ENCODE assay signal across 8 cellular contexts in the genomic region with DNA sequence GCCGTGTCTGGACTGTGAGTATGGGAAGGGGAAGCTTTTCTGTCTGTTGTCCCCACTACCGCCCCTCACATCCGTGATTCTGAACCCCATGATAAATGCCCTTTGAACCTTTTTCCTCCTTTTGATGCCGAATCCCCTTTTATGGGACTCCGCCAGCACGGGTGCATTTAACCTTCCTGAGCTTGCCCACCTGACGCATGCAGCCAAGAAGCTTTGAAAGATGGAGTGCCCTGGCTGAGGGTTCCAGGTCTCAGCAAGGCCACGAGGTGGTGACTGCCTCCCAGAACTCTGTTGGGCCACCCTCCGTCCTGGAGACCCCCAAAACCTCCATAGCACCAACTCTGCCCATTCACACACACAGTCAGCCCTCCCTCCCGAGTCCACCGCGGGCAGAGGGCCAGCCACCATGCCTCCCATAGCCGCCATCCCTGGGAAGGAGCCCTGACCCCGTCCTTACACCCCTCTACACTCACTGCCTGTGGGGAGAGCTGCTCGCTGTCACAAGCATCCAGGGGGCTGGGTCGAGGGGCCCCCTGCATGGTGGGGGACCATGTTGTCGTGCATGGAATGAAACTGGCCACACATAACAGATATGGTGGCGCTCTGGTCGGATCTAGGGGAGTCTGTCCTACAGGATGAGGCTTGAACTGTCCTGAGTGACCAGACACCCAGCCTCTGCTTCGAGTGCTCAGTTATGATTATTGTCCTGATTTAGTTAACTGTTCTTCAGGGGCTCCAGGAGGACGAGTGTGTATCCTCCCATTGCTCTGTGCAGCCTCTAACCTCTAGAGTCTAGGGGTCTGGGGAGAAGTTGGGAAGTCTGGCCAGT. TPM values are rescaled to one million over a fixed set of nuclear protein-coding genes. Genes with fewer than 3 reads are reported as not detected.
A peak's percentile ranks its signal among the peaks of the same experiment; 100 is the strongest.
DNase-seq lines count a peak whose midpoint lies in the region; ATAC-seq and TF ChIP-seq lines count a peak whose summit lies in the region.

No MANE protein-coding gene starts in this region.

- H2BK20ac ChIP-seq in H9 (ENCODE audit: low read depth, low read length, poor library complexity, severe bottlenecking) = no peak overlapping the region

- H3T11ph ChIP-seq in H9 (ENCODE audit: low read length) = no peak overlapping the region

- H2BK15ac ChIP-seq in H9 (ENCODE audit: low read depth, low read length) = no peak overlapping the region

- no peak overlapping the region for H4K91ac ChIP-seq in H9 (ENCODE audit: insufficient read length, low read depth, low read length)

- H4K20me1 ChIP-seq in H9 (ENCODE audit: control insufficient read depth, insufficient read depth, insufficient read length) = no peaks in the 10 kb centered on the region

- no CpG with 5 or more reads among the region's 21 CpGs for WGBS in H9 (ENCODE audit: extremely low coverage, insufficient read length, low lambda C conversion rate)
- WGBS in heart right ventricle, 2 donors = 73 to 77% methylated on average over 21 of the region's 21 CpGs
- 68 to 83% (median 72%) methylated on average over 16 to 21 of the region's 21 CpGs for WGBS in spleen, 5 donors

- no peak overlapping the region for H3K14ac ChIP-seq in H9 (ENCODE audit: insufficient read depth, low read length)

- intact Hi-C loops in heart right ventricle (cut with DNase I) (no loop called here), spleen (cut with DNase I; ENCODE audit: low total_unique reads) (no loop called here)

- H3K9me3 ChIP-seq in H9 (ENCODE audit: control insufficient read depth, low read depth, low read length) (no peaks in the 10 kb centered on the region), heart right ventricle (peaks cover 0 to 5% (median 0%) of the 10 kb centered on the region in 11 donors), spleen (peaks cover 0 to 10% (median 7%) of the 10 kb centered on the region in 8 donors)

- no peak for TF ChIP-seq POLR2A in spleen (IDR thresholded peaks at IDR 0.05)

- H2BK5ac ChIP-seq in H9 (ENCODE audit: insufficient read length, low read length) = no peak overlapping the region

- peaks cover 10 to 13% of the 10 kb centered on the region in 2 experiments for H3K9me3 Mint-ChIP-seq in H9

- H3K27ac ChIP-seq in H9 (ENCODE audit: insufficient read length, low read depth, low read length) (no peak overlapping the region), heart right ventricle (peak overlapping the region; percentile 85 to 98 (median 95)), spleen (peak overlapping the region; percentile 76 to 95 (median 90))

- H2BK120ac ChIP-seq in H9 (ENCODE audit: low read depth, low read length, poor library complexity, severe bottlenecking) = no peak overlapping the region

- H3K4me3 Mint-ChIP-seq in H9 = peak overlapping the region; percentile 53 to 88; a peak in 2 of 5 replicates

- H3K27me3 ChIP-seq in H9 (ENCODE audit: insufficient read depth, low read length) (no peaks in the 10 kb centered on the region), heart right ventricle (no peaks in the 10 kb centered on the region), spleen (replicated peaks in 1 of 7) (no peaks in the 10 kb centered on the region)

- H3K79me2 ChIP-seq in H9 (ENCODE audit: insufficient read depth, low read length) = no peaks in the 10 kb centered on the region

- H3K4me1 ChIP-seq in H9 (ENCODE audit: insufficient read depth, low read length) (peaks cover 2% of the 10 kb centered on the region; the same call in 1 of the 2 replicates), heart right ventricle (peaks cover 15 to 52% (median 35%) of the 10 kb centered on the region in 9 donors), spleen (peaks cover 23 to 76% (median 41%) of the 10 kb centered on the region in 6 donors)

- no peak overlapping the region for H3K56ac ChIP-seq in H9 (ENCODE audit: insufficient read length, low read depth, low read length)

- no peak overlapping the region for H2AK5ac ChIP-seq in H9 (ENCODE audit: insufficient read length, low read length)

- H3K9ac ChIP-seq in H9 (ENCODE audit: extremely low read depth, insufficient read length, low read length) = no peak overlapping the region

- H3K27ac Mint-ChIP-seq in H9 = peak overlapping the region in 1 of 3 experiments; percentile 49; a peak in 2 of 7 replicates

- H3K18ac ChIP-seq in H9 (ENCODE audit: insufficient read length, low read depth, low read length) = peak overlapping the region; percentile 46

- H3K36me3 Mint-ChIP-seq in H9 (ENCODE audit: insufficient read depth in 1 of 3, low read depth in 3 of 3) = peaks cover 8 to 21% (median 18%) of the 10 kb centered on the region in 3 experiments

- no peaks in the 10 kb centered on the region for H3K23me2 ChIP-seq in H9 (ENCODE audit: insufficient read length, low read depth, low read length, poor library complexity, severe bottlenecking)

- no peak overlapping the region for H3K4me2 ChIP-seq in H9 (ENCODE audit: insufficient read depth, insufficient read length, low read length)

- H3K4me3 ChIP-seq in WI38 (ENCODE audit: low read depth, low read length) = peak overlapping the region; percentile 64
- peak overlapping the region; percentile 68 to 97 (median 88) for H3K4me3 ChIP-seq in heart right ventricle
- peak overlapping the region; percentile 64 to 81 (median 74) for H3K4me3 ChIP-seq in spleen

- H3K4me1 Mint-ChIP-seq in H9 = peaks cover 26% of the 10 kb centered on the region in 2 experiments

- no peak overlapping the region for H2BK12ac ChIP-seq in H9 (ENCODE audit: insufficient read length, low read depth, low read length)

- ATAC-seq in heart right ventricle = peak in 2 of 8 donors; percentile 7 to 33
- no peak for ATAC-seq in HG03342 (IDR thresholded peaks at IDR 0.05; ENCODE audit: unreplicated experiment)

- no peak overlapping the region for H4K8ac ChIP-seq in H9 (replicated peaks; ENCODE audit: insufficient read length, low read depth, low read length)

- H3K36me3 ChIP-seq in heart right ventricle (peaks cover 0 to 11% (median 0%) of the 10 kb centered on the region in 9 donors), spleen (peaks cover 0 to 22% (median 0%) of the 10 kb centered on the region in 6 donors)

- no peak for DNase-seq in H9
- no peak for DNase-seq in heart right ventricle
- DNase-seq in spleen = no peak
- no peak for DNase-seq in NCI-H1417 treated with DMSO at 0.1 percent for 48 hours (lab: John Stamatoyannopoulos, UW)
- DNase-seq in NCI-H1417 (lab: John Stamatoyannopoulos, UW) = no peak
- DNase-seq in NCI-H446 treated with DMSO at 0.1 percent for 48 hours (lab: John Stamatoyannopoulos, UW) = no peak

- H3K27me3 Mint-ChIP-seq in H9 (ENCODE audit: low read depth) = peaks cover 3% of the 10 kb centered on the region

- H3K4ac ChIP-seq in H9 (ENCODE audit: low read depth, low read length) = no peak overlapping the region

- H3K79me1 ChIP-seq in H9 (ENCODE audit: insufficient read depth, low read depth, low read length, poor library complexity, severe bottlenecking) = no peaks in the 10 kb centered on the region

- no peak overlapping the region for H2AFZ ChIP-seq in H9 (ENCODE audit: low read length)

- no peak overlapping the region for H3K23ac ChIP-seq in H9 (ENCODE audit: insufficient read length, low read depth, low read length)

- no peak overlapping the region for H4K5ac ChIP-seq in H9 (ENCODE audit: insufficient read length, low read depth, low read length)

- TF ChIP-seq CTCF in H9 (conservative IDR thresholded peaks at IDR 0.05) = no peak
- no peak for TF ChIP-seq CTCF in WI38 (IDR thresholded peaks at IDR 0.05; ENCODE audit: low read depth, low read length)
- no peak for TF ChIP-seq CTCF in heart right ventricle (IDR thresholded peaks at IDR 0.05)
- TF ChIP-seq CTCF in spleen (IDR thresholded peaks at IDR 0.05 in 8 of 11, conservative IDR thresholded peaks at IDR 0.05 in 3 of 11) = no peak

RNA-seq across cellular contexts. Expression of gene COMT, which starts 0.8 kb away (rescaled TPM):
- total RNA-seq in H9 (2021) (42.2 and 43.3 TPM in 2 replicates), heart right ventricle (100 to 1,000 TPM in 5 of 10 donors, 10 to 100 TPM in 5; 72.5 to 128 (median 101) TPM), spleen (100 to 1,000 TPM in 5 of 7 donors, 10 to 100 TPM in 2; 86.4 to 216 (median 116) TPM)
- polyA plus RNA-seq in heart right ventricle (100 to 1,000 TPM in 1 of 2 donors, 10 to 100 TPM in 1; 42.9 to 273 TPM), spleen (10 to 100 TPM; 63.5 to 98.0 (median 86.1) TPM)

RNA-seq across cellular contexts. Expression of gene TXNRD2, which starts 0.9 kb away (rescaled TPM):
- 22.9 and 25.5 TPM in 2 replicates for total RNA-seq in H9 (2021)
- 10 to 100 TPM; 28.5 to 59.9 (median 35.0) TPM for total RNA-seq in heart right ventricle
- 100 to 1,000 TPM in 1 of 2 donors, 10 to 100 TPM in 1; 25.8 to 103 TPM for polyA plus RNA-seq in heart right ventricle
- total RNA-seq in spleen = 10 to 100 TPM; 21.6 to 44.8 (median 34.9) TPM
- 10 to 100 TPM; 23.3 to 45.9 (median 45.0) TPM for polyA plus RNA-seq in spleen
